Comparison of ENCODE assay signal across 1 cellular context in the genomic region with DNA sequence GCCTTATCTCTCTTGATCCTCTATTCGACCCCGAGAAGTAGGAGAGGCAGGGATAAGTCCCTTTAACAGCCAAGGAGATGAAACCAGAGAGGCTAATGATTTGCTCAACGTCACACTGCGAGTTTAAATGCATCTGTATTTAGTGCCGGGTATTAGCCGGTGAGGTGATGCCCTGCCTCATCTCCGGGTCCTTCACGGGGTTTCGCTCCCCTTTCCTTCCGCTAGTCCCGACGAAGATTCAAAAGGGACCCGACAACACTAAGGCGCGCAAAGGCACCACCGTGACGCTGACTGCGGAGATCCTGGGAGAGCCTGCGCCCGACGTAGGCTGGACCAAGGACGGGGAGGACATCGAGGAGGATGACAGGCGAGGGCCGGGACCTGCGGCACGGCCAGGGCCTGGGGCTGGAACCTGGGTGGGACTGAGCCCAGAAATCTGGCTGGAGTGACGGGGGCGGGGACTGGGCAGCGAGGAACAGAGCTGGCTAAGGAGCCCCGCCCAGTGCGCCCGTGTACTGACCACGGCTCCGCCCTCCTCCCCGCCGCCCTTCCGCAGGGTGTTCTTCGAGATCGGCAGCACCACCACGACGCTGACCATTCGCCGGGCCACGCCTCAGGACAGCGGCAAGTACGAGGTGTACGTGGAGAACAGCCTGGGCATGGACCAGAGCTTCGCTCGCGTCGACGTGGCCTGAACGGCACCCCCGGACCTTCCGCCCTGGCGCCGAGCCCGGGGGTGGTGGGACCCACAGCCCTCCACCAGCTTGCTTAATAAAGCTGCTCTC.
TF ChIP-seq lines count a peak whose summit lies in the region.

No MANE protein-coding gene starts in this region.

TF ChIP-seq in HepG2, 621 proteins besides CTCF, POLR2A, EP300 and RAD21 (continued from another document and continues in another):
- peak; percentile 9; the same call in 1 of the 2 replicates for TF ChIP-seq FOSL2 (CRISPR knock-in tag; IDR thresholded peaks at IDR 0.05)
- peak; percentile 67 for TF ChIP-seq GABPB1 (CRISPR knock-in tag; IDR thresholded peaks at IDR 0.05)
- no peak for TF ChIP-seq ZNF230 (CRISPR knock-in tag; IDR thresholded peaks at IDR 0.05)
- TF ChIP-seq, protein P1, sequence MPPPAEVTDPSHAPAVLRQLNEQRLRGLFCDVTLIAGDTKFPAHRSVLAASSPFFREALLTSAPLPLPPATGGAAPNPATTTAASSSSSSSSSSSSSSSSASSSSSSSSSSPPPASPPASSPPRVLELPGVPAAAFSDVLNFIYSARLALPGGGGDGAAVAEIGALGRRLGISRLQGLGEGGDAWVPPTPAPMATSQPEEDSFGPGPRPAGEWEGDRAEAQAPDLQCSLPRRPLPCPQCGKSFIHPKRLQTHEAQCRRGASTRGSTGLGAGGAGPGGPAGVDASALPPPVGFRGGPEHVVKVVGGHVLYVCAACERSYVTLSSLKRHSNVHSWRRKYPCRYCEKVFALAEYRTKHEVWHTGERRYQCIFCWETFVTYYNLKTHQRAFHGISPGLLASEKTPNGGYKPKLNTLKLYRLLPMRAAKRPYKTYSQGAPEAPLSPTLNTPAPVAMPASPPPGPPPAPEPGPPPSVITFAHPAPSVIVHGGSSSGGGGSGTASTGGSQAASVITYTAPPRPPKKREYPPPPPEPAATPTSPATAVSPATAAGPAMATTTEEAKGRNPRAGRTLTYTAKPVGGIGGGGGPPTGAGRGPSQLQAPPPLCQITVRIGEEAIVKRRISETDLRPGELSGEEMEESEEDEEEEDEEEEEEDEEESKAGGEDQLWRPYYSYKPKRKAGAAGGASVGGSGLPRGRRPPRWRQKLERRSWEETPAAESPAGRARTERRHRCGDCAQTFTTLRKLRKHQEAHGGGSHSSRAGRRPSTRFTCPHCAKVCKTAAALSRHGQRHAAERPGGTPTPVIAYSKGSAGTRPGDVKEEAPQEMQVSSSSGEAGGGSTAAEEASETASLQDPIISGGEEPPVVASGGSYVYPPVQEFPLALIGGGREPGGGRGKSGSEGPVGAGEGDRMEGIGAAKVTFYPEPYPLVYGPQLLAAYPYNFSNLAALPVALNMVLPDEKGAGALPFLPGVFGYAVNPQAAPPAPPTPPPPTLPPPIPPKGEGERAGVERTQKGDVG (CRISPR knock-in tag; IDR thresholded peaks at IDR 0.05; ENCODE audit: borderline replicate concordance) = no peak
- no peak for TF ChIP-seq PPARG (CRISPR knock-in tag; conservative IDR thresholded peaks at IDR 0.05)
- peak; percentile 87; the same call in 1 of the 2 replicates for TF ChIP-seq ZNF891 (CRISPR knock-in tag; IDR thresholded peaks at IDR 0.05)
- TF ChIP-seq HNF4G (IDR thresholded peaks at IDR 0.05; ENCODE audit: borderline replicate concordance, low read depth, low read length) = no peak
- TF ChIP-seq HNF4G (CRISPR knock-in tag; IDR thresholded peaks at IDR 0.05; ENCODE audit: borderline replicate concordance, low read depth) = 0 out of 2 replicates have a peak, but pooled peaks have one; percentile 74
- TF ChIP-seq, protein P2, sequence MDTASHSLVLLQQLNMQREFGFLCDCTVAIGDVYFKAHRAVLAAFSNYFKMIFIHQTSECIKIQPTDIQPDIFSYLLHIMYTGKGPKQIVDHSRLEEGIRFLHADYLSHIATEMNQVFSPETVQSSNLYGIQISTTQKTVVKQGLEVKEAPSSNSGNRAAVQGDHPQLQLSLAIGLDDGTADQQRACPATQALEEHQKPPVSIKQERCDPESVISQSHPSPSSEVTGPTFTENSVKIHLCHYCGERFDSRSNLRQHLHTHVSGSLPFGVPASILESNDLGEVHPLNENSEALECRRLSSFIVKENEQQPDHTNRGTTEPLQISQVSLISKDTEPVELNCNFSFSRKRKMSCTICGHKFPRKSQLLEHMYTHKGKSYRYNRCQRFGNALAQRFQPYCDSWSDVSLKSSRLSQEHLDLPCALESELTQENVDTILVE (CRISPR knock-in tag; IDR thresholded peaks at IDR 0.05) = peak; percentile 34; the same call in 1 of the 2 replicates
- no peak; the same call in 1 of the 2 replicates for TF ChIP-seq ATRX (CRISPR knock-in tag; IDR thresholded peaks at IDR 0.05; ENCODE audit: borderline replicate concordance)
- TF ChIP-seq ZNF326 (CRISPR knock-in tag; IDR thresholded peaks at IDR 0.05; ENCODE audit: borderline replicate concordance) = no peak
- no peak for TF ChIP-seq GPN1 (CRISPR knock-in tag; IDR thresholded peaks at IDR 0.05; ENCODE audit: borderline replicate concordance)
- TF ChIP-seq, protein P3, sequence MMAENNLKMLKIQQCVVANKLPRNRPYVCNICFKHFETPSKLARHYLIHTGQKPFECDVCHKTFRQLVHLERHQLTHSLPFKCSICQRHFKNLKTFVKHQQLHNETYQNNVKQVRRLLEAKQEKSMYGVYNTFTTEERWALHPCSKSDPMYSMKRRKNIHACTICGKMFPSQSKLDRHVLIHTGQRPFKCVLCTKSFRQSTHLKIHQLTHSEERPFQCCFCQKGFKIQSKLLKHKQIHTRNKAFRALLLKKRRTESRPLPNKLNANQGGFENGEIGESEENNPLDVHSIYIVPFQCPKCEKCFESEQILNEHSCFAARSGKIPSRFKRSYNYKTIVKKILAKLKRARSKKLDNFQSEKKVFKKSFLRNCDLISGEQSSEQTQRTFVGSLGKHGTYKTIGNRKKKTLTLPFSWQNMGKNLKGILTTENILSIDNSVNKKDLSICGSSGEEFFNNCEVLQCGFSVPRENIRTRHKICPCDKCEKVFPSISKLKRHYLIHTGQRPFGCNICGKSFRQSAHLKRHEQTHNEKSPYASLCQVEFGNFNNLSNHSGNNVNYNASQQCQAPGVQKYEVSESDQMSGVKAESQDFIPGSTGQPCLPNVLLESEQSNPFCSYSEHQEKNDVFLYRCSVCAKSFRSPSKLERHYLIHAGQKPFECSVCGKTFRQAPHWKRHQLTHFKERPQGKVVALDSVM (CRISPR knock-in tag; IDR thresholded peaks at IDR 0.05) = no peak
- TF ChIP-seq ATAD3A (CRISPR knock-in tag; IDR thresholded peaks at IDR 0.05) = peak; percentile 51; the same call in 1 of the 2 replicates
- no peak for TF ChIP-seq NFE2L2 (IDR thresholded peaks at IDR 0.05; ENCODE audit: low read length)
- TF ChIP-seq HOXA3 (CRISPR knock-in tag; IDR thresholded peaks at IDR 0.05) = no peak
- TF ChIP-seq SOX13 (IDR thresholded peaks at IDR 0.05) = no peak
- peak in 1 of 2 experiments; percentile 19; a peak in 1 of 4 replicates for TF ChIP-seq SOX13 (CRISPR knock-in tag; conservative IDR thresholded peaks at IDR 0.05 in 1 of 2, IDR thresholded peaks at IDR 0.05 in 1 of 2)
- TF ChIP-seq ZNF329 (CRISPR knock-in tag; IDR thresholded peaks at IDR 0.05; ENCODE audit: low read depth) = 0 out of 2 replicates have a peak, but pooled peaks have one; percentile 29
- TF ChIP-seq ZFY (CRISPR knock-in tag; IDR thresholded peaks at IDR 0.05) = no peak
- no peak for TF ChIP-seq HMG20A (CRISPR knock-in tag; IDR thresholded peaks at IDR 0.05; ENCODE audit: borderline replicate concordance)
- TF ChIP-seq, protein P4, sequence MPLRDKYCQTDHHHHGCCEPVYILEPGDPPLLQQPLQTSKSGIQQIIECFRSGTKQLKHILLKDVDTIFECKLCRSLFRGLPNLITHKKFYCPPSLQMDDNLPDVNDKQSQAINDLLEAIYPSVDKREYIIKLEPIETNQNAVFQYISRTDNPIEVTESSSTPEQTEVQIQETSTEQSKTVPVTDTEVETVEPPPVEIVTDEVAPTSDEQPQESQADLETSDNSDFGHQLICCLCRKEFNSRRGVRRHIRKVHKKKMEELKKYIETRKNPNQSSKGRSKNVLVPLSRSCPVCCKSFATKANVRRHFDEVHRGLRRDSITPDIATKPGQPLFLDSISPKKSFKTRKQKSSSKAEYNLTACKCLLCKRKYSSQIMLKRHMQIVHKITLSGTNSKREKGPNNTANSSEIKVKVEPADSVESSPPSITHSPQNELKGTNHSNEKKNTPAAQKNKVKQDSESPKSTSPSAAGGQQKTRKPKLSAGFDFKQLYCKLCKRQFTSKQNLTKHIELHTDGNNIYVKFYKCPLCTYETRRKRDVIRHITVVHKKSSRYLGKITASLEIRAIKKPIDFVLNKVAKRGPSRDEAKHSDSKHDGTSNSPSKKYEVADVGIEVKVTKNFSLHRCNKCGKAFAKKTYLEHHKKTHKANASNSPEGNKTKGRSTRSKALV (CRISPR knock-in tag; IDR thresholded peaks at IDR 0.05) = no peak; the same call in 1 of the 2 replicates
- TF ChIP-seq FIP1L1 (IDR thresholded peaks at IDR 0.05; ENCODE audit: borderline replicate concordance, insufficient read depth, low read depth, low read length) = no peak
- TF ChIP-seq, protein P5, sequence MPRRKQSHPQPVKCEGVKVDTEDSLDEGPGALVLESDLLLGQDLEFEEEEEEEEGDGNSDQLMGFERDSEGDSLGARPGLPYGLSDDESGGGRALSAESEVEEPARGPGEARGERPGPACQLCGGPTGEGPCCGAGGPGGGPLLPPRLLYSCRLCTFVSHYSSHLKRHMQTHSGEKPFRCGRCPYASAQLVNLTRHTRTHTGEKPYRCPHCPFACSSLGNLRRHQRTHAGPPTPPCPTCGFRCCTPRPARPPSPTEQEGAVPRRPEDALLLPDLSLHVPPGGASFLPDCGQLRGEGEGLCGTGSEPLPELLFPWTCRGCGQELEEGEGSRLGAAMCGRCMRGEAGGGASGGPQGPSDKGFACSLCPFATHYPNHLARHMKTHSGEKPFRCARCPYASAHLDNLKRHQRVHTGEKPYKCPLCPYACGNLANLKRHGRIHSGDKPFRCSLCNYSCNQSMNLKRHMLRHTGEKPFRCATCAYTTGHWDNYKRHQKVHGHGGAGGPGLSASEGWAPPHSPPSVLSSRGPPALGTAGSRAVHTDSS (CRISPR knock-in tag; conservative IDR thresholded peaks at IDR 0.05) = no peak
- TF ChIP-seq BRD4 (CRISPR knock-in tag; IDR thresholded peaks at IDR 0.05) = no peak
- TF ChIP-seq GFI1 (CRISPR knock-in tag; IDR thresholded peaks at IDR 0.05; ENCODE audit: borderline replicate concordance) = 0 out of 2 replicates have a peak, but pooled peaks have one; percentile 43
- TF ChIP-seq FOXA3 (CRISPR knock-in tag; IDR thresholded peaks at IDR 0.05) = peak; percentile 12; the same call in 1 of the 2 replicates
- TF ChIP-seq ZNF607 (CRISPR knock-in tag; IDR thresholded peaks at IDR 0.05; ENCODE audit: borderline replicate concordance) = no peak
- no peak for TF ChIP-seq TRIM24 (CRISPR knock-in tag; IDR thresholded peaks at IDR 0.05)
- TF ChIP-seq, protein P6, sequence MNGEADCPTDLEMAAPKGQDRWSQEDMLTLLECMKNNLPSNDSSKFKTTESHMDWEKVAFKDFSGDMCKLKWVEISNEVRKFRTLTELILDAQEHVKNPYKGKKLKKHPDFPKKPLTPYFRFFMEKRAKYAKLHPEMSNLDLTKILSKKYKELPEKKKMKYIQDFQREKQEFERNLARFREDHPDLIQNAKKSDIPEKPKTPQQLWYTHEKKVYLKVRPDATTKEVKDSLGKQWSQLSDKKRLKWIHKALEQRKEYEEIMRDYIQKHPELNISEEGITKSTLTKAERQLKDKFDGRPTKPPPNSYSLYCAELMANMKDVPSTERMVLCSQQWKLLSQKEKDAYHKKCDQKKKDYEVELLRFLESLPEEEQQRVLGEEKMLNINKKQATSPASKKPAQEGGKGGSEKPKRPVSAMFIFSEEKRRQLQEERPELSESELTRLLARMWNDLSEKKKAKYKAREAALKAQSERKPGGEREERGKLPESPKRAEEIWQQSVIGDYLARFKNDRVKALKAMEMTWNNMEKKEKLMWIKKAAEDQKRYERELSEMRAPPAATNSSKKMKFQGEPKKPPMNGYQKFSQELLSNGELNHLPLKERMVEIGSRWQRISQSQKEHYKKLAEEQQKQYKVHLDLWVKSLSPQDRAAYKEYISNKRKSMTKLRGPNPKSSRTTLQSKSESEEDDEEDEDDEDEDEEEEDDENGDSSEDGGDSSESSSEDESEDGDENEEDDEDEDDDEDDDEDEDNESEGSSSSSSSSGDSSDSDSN (CRISPR knock-in tag; IDR thresholded peaks at IDR 0.05) = peak; percentile 73
- no peak; the same call in 1 of the 2 replicates for TF ChIP-seq SIX4 (CRISPR knock-in tag; IDR thresholded peaks at IDR 0.05)
- TF ChIP-seq, protein P7, sequence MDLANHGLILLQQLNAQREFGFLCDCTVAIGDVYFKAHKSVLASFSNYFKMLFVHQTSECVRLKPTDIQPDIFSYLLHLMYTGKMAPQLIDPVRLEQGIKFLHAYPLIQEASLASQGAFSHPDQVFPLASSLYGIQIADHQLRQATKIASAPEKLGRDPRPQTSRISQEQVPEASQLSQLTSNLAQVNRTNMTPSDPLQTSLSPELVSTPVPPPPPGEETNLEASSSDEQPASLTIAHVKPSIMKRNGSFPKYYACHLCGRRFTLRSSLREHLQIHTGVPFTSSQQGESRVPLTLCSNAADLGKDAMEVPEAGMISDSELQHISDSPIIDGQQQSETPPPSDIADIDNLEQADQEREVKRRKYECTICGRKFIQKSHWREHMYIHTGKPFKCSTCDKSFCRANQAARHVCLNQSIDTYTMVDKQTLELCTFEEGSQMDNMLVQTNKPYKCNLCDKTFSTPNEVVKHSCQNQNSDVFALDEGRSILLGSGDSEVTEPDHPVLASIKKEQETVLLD (CRISPR knock-in tag; IDR thresholded peaks at IDR 0.05; ENCODE audit: low read depth) = 0 out of 2 replicates have a peak, but pooled peaks have one; percentile 27
- TF ChIP-seq NBN (conservative IDR thresholded peaks at IDR 0.05) = no peak
- TF ChIP-seq KMT2A (CRISPR knock-in tag; IDR thresholded peaks at IDR 0.05) = 0 out of 2 replicates have a peak, but pooled peaks have one; percentile 28
- TF ChIP-seq, protein P8, sequence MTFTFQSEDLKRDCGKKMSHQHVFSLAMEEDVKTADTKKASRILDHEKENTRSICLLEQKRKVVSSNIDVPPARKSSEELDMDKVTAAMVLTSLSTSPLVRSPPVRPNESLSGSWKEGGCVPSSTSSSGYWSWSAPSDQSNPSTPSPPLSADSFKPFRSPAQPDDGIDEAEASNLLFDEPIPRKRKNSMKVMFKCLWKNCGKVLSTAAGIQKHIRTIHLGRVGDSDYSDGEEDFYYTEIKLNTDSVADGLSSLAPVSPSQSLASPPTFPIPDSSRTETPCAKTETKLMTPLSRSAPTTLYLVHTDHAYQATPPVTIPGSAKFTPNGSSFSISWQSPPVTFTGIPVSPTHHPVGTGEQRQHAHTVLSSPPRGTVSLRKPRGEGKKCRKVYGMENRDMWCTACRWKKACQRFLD (CRISPR knock-in tag; IDR thresholded peaks at IDR 0.05; ENCODE audit: borderline replicate concordance) = 0 out of 2 replicates have a peak, but pooled peaks have one; percentile 36
- TF ChIP-seq, protein P9, sequence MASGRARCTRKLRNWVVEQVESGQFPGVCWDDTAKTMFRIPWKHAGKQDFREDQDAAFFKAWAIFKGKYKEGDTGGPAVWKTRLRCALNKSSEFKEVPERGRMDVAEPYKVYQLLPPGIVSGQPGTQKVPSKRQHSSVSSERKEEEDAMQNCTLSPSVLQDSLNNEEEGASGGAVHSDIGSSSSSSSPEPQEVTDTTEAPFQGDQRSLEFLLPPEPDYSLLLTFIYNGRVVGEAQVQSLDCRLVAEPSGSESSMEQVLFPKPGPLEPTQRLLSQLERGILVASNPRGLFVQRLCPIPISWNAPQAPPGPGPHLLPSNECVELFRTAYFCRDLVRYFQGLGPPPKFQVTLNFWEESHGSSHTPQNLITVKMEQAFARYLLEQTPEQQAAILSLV (CRISPR knock-in tag; IDR thresholded peaks at IDR 0.05; ENCODE audit: borderline replicate concordance) = peak; percentile 73; the same call in 1 of the 2 replicates
- TF ChIP-seq SMAD9 (CRISPR knock-in tag; IDR thresholded peaks at IDR 0.05) = no peak
- TF ChIP-seq ZNF251 (CRISPR knock-in tag; IDR thresholded peaks at IDR 0.05) = no peak; the same call in 1 of the 2 replicates
- TF ChIP-seq CBX5 (CRISPR knock-in tag; IDR thresholded peaks at IDR 0.05; ENCODE audit: borderline replicate concordance) = 0 out of 2 replicates have a peak, but pooled peaks have one; percentile 28
- no peak for TF ChIP-seq SOX5 (CRISPR knock-in tag; IDR thresholded peaks at IDR 0.05; ENCODE audit: borderline replicate concordance)
- TF ChIP-seq ZBTB38 (CRISPR knock-in tag; IDR thresholded peaks at IDR 0.05) = peak; percentile 21; the same call in 1 of the 2 replicates
- TF ChIP-seq ZNF75D (CRISPR knock-in tag; IDR thresholded peaks at IDR 0.05; ENCODE audit: borderline replicate concordance) = no peak
- no peak for TF ChIP-seq ADNP (CRISPR knock-in tag; IDR thresholded peaks at IDR 0.05)
